In genomic region chr13:48431987-48432615, GRCh38 we compare ENCODE assay signal across 10 cellular contexts. TPM values are rescaled to one million over a fixed set of nuclear protein-coding genes. Genes with fewer than 3 reads are reported as not detected.
A peak's percentile ranks its signal among the peaks of the same experiment; 100 is the strongest.
DNase-seq lines count a peak whose midpoint lies in the region; ATAC-seq, FAIRE-seq and TF ChIP-seq lines count a peak whose summit lies in the region.
"Had no signal": no experiment of that assay in that cellular context is flagged by ENCODE, and none has a peak within 500 bp of the region (broad histone marks: within the 10 kb centered on the region; RNA-seq: fewer than 3 reads in every experiment).

No MANE protein-coding gene starts in this region.

- H3K4me2 ChIP-seq in BLaER1 = no peak overlapping the region
- H3K4me2 ChIP-seq in Loucy (ENCODE audit: low read depth, low read length, poor library complexity, severe bottlenecking) = peak overlapping the region; percentile 84
- H3K4me2 ChIP-seq in neural progenitor cell = no peak overlapping the region

- H3K27me3 ChIP-seq in BLaER1 = no peaks in the 10 kb centered on the region
- no peaks in the 10 kb centered on the region for H3K27me3 ChIP-seq in Loucy (ENCODE audit: insufficient read depth, low read length, poor library complexity, severe bottlenecking)
- H3K27me3 ChIP-seq in neural progenitor cell = no peaks in the 10 kb centered on the region
- H3K27me3 ChIP-seq: left lung had no signal

- 0 out of 2 replicates have a peak, but pooled peaks cover 6% of the 10 kb centered on the region for H3K9me3 ChIP-seq in BLaER1
- no peaks in the 10 kb centered on the region for H3K9me3 ChIP-seq in Loucy (ENCODE audit: insufficient read depth, low read depth, low read length)
- H3K9me3 ChIP-seq in neural progenitor cell (ENCODE audit: low read depth) = no peaks in the 10 kb centered on the region
- H3K9me3 ChIP-seq: left lung had no signal

- no peaks in the 10 kb centered on the region for H3K27me3 Mint-ChIP-seq in dendritic cell treated with granulocyte-macrophage colony-stimulating factor and Interleukin-4, amounts not matched to agents 40 ng/mL and 50 ng/mL, for 4 days
- peaks cover 4% of the 10 kb centered on the region for H3K27me3 Mint-ChIP-seq in neural progenitor cell (ENCODE audit: insufficient read depth, low read depth)
- H3K27me3 Mint-ChIP-seq in stimulated activated memory B cell treated with anti-CD40 and anti-IgM and Interleukin-4, amounts not matched to agents 10 μg/mL and 1 μg/mL and 100 μg/mL, for 72 hours = no peaks in the 10 kb centered on the region

- H3K9ac ChIP-seq in BLaER1 (no peak overlapping the region), Loucy (ENCODE audit: low read depth, low read length, poor library complexity, severe bottlenecking) (peak overlapping the region; percentile 62), neural progenitor cell (no peak overlapping the region)

- H3K27ac Mint-ChIP-seq in dendritic cell treated with granulocyte-macrophage colony-stimulating factor and Interleukin-4, amounts not matched to agents 40 ng/mL and 50 ng/mL, for 4 days = peak overlapping the region; percentile 63
- no peak overlapping the region for H3K27ac Mint-ChIP-seq in neural progenitor cell
- H3K27ac Mint-ChIP-seq in stimulated activated memory B cell treated with anti-CD40 and anti-IgM and Interleukin-4, amounts not matched to agents 10 μg/mL and 1 μg/mL and 100 μg/mL, for 72 hours = no peak overlapping the region

- H3K4me1 Mint-ChIP-seq in dendritic cell treated with granulocyte-macrophage colony-stimulating factor and Interleukin-4, amounts not matched to agents 40 ng/mL and 50 ng/mL, for 4 days (ENCODE audit: low read depth) = peaks cover 44% of the 10 kb centered on the region
- no peaks in the 10 kb centered on the region for H3K4me1 Mint-ChIP-seq in neural progenitor cell
- peaks cover 40% of the 10 kb centered on the region for H3K4me1 Mint-ChIP-seq in stimulated activated memory B cell treated with anti-CD40 and anti-IgM and Interleukin-4, amounts not matched to agents 10 μg/mL and 1 μg/mL and 100 μg/mL, for 72 hours

- 0 out of 2 replicates have a peak overlapping the region, but pooled peaks have one; percentile 51 for H3K27ac ChIP-seq in BLaER1
- H3K27ac ChIP-seq in neural progenitor cell = peak overlapping the region; percentile 14
- no peak overlapping the region for H3K27ac ChIP-seq in RWPE1

- no peak overlapping the region for H3K4me3 Mint-ChIP-seq in dendritic cell treated with granulocyte-macrophage colony-stimulating factor and Interleukin-4, amounts not matched to agents 40 ng/mL and 50 ng/mL, for 4 days
- H3K4me3 Mint-ChIP-seq in neural progenitor cell = no peak overlapping the region
- H3K4me3 Mint-ChIP-seq in stimulated activated memory B cell treated with anti-CD40 and anti-IgM and Interleukin-4, amounts not matched to agents 10 μg/mL and 1 μg/mL and 100 μg/mL, for 72 hours = no peak overlapping the region

- H2AFZ ChIP-seq in Loucy (ENCODE audit: low read length) = no peak overlapping the region
- H2AFZ ChIP-seq in neural progenitor cell (replicated peaks) = no peak overlapping the region

- intact Hi-C loops in dendritic cell treated with granulocyte-macrophage colony-stimulating factor and Interleukin-4, amounts not matched to agents 40 ng/mL and 50 ng/mL, for 4 days (cut with micrococcal nuclease) = no loop called here

- POLR2A ChIA-PET in RWPE1 (lab: Yijun Ruan, JAX; ENCODE audit: low non-redundant PET) = no interaction called here

- H3K9me3 Mint-ChIP-seq in dendritic cell treated with granulocyte-macrophage colony-stimulating factor and Interleukin-4, amounts not matched to agents 40 ng/mL and 50 ng/mL, for 4 days = peaks cover under 1% of the 10 kb centered on the region
- H3K9me3 Mint-ChIP-seq in neural progenitor cell = no peaks in the 10 kb centered on the region
- no peaks in the 10 kb centered on the region for H3K9me3 Mint-ChIP-seq in stimulated activated memory B cell treated with anti-CD40 and anti-IgM and Interleukin-4, amounts not matched to agents 10 μg/mL and 1 μg/mL and 100 μg/mL, for 72 hours

- no peak for TF ChIP-seq CTCF in Loucy (conservative IDR thresholded peaks at IDR 0.05; ENCODE audit: low read length)
- TF ChIP-seq CTCF in neural progenitor cell (IDR thresholded peaks at IDR 0.05) = no peak
- TF ChIP-seq CTCF in RWPE1 (conservative IDR thresholded peaks at IDR 0.05; ENCODE audit: low read depth) = no peak

- H3K36me3 ChIP-seq in BLaER1 (peaks cover 18% of the 10 kb centered on the region), Loucy (ENCODE audit: insufficient read depth, low read length) (no peaks in the 10 kb centered on the region), neural progenitor cell (no peaks in the 10 kb centered on the region)
- H3K36me3 ChIP-seq: left lung had no signal

- no peak for DNase-seq in neural progenitor cell (ENCODE audit: low spot score)
- no peak for DNase-seq in RWPE1 (ENCODE audit: low spot score)
- no peak for DNase-seq in NCI-H2081 treated with DMSO at 0.1 percent for 48 hours (lab: John Stamatoyannopoulos, UW)
- no peak for DNase-seq in GM12892 (ENCODE audit: insufficient read length)
- DNase-seq: left lung had no signal

- CTCF ChIA-PET in RWPE1 (lab: Yijun Ruan, JAX) = no interaction called here

- H3K4me3 ChIP-seq in BLaER1 = no peak overlapping the region
- H3K4me3 ChIP-seq in Loucy (ENCODE audit: low read length, poor library complexity, severe bottlenecking) = peak overlapping the region; percentile 62
- no peak overlapping the region for H3K4me3 ChIP-seq in neural progenitor cell
- H3K4me3 ChIP-seq: left lung had no signal

- peaks cover 29% of the 10 kb centered on the region for H3K36me3 Mint-ChIP-seq in dendritic cell treated with granulocyte-macrophage colony-stimulating factor and Interleukin-4, amounts not matched to agents 40 ng/mL and 50 ng/mL, for 4 days (ENCODE audit: low read depth)
- peaks cover 2% of the 10 kb centered on the region for H3K36me3 Mint-ChIP-seq in neural progenitor cell
- H3K36me3 Mint-ChIP-seq in stimulated activated memory B cell treated with anti-CD40 and anti-IgM and Interleukin-4, amounts not matched to agents 10 μg/mL and 1 μg/mL and 100 μg/mL, for 72 hours = peaks cover 27% of the 10 kb centered on the region

- H3K9me2 ChIP-seq in Loucy (replicated peaks; ENCODE audit: low read depth, low read length) = no peaks in the 10 kb centered on the region

- no peak for ATAC-seq in stimulated activated memory B cell treated with anti-CD40 and anti-IgM and Interleukin-4, amounts not matched to agents 10 μg/mL and 1 μg/mL and 100 μg/mL, for 72 hours
- ATAC-seq: left lung had no signal

- H3F3A ChIP-seq in Loucy (ENCODE audit: low read depth) (peaks cover 16% of the 10 kb centered on the region), neural progenitor cell (ENCODE audit: low read depth) (no peaks in the 10 kb centered on the region)

- no peak for FAIRE-seq in GM12892 (lab: Jason Lieb, UNC)
- FAIRE-seq: HTR-8/SVneo had no signal

- peaks cover 23% of the 10 kb centered on the region for H3K4me1 ChIP-seq in BLaER1
- peaks cover 52% of the 10 kb centered on the region for H3K4me1 ChIP-seq in Loucy (ENCODE audit: insufficient read depth, low read length, poor library complexity, severe bottlenecking)
- peaks cover 8% of the 10 kb centered on the region for H3K4me1 ChIP-seq in neural progenitor cell

- H3K79me2 ChIP-seq in Loucy (ENCODE audit: insufficient read depth, low read length) = peaks cover 31% of the 10 kb centered on the region
- no peaks in the 10 kb centered on the region for H3K79me2 ChIP-seq in neural progenitor cell (ENCODE audit: low read depth)

- TF ChIP-seq POLR2A in GM12892 (IDR thresholded peaks at IDR 0.05; ENCODE audit: low read depth, low read length) = no peak

- H4K20me1 ChIP-seq in BLaER1 (no peaks in the 10 kb centered on the region), Loucy (ENCODE audit: insufficient read depth, low read length, poor library complexity, severe bottlenecking) (no peaks in the 10 kb centered on the region), neural progenitor cell (ENCODE audit: low read depth) (no peaks in the 10 kb centered on the region)

RNA-seq across cellular contexts. Expression of gene LPAR6, which starts 19.2 kb away (rescaled TPM):
- total RNA-seq in neural progenitor cell (ENCODE audit: low replicate concordance) = 4.3 and 4.6 TPM in 2 replicates
- polyA plus RNA-seq in GM12892 (2012; ENCODE audit: missing spikeins) = 0.89 TPM
